In genomic region chr3:47411696-47412452, GRCh38 we compare ENCODE assay signal across 17 cellular contexts.
"Had no signal": no experiment of that assay in that cellular context is flagged by ENCODE, and none has a peak within 500 bp of the region (broad histone marks: within the 10 kb centered on the region; RNA-seq: fewer than 3 reads in every experiment).

No MANE protein-coding gene starts in this region.

- H3K4me1 ChIP-seq: left ventricle myocardium inferior, thyroid gland had no signal

- H3K4me1 Mint-ChIP-seq: activated CD4-positive, alpha-beta T cell treated with anti-CD3 and anti-CD28 coated beads, Interleukin-2, amount 10 ng/mL, durations not matched to agents 24 days and 14 days had no signal

- H3K27ac Mint-ChIP-seq: activated CD4-positive, alpha-beta T cell treated with anti-CD3 and anti-CD28 coated beads, Interleukin-2, amount 10 ng/mL, durations not matched to agents 24 days and 14 days; activated CD8-positive, alpha-beta T cell treated with anti-CD3 and anti-CD28 coated beads, Interleukin-2, amount 10 ng/mL, durations not matched to agents 7 days and 5 days had no signal

- H2AFZ ChIP-seq: hepatocyte had no signal

- H3K27me3 Mint-ChIP-seq: activated CD4-positive, alpha-beta T cell treated with anti-CD3 and anti-CD28 coated beads, Interleukin-2, amount 10 ng/mL, durations not matched to agents 24 days and 14 days; naive thymus-derived CD8-positive, alpha-beta T cell; progenitor cell of endocrine pancreas had no signal

- H3K27ac ChIP-seq: esophagus muscularis mucosa, hepatocyte, left ventricle myocardium inferior, spleen, thyroid gland had no signal

- H3K4me2 ChIP-seq: hepatocyte had no signal

- H3K9me3 ChIP-seq: esophagus muscularis mucosa, left ventricle myocardium inferior, spleen, thyroid gland had no signal

- H3K4me3 Mint-ChIP-seq: activated CD4-positive, alpha-beta T cell treated with anti-CD3 and anti-CD28 coated beads, Interleukin-2, amount 10 ng/mL, durations not matched to agents 24 days and 14 days; activated CD8-positive, alpha-beta T cell treated with anti-CD3 and anti-CD28 coated beads, Interleukin-2, amount 10 ng/mL, durations not matched to agents 7 days and 5 days had no signal

- H3K4me3 ChIP-seq: esophagus muscularis mucosa, hepatocyte, left ventricle myocardium inferior, spleen, thyroid gland had no signal

- ATAC-seq: activated CD8-positive, alpha-beta T cell treated with anti-CD3 and anti-CD28 coated beads, Interleukin-2, amount 10 ng/mL, durations not matched to agents 7 days and 5 days; naive thymus-derived CD8-positive, alpha-beta T cell; right cardiac atrium had no signal

- FAIRE-seq: colon, keratinocyte, urothelium cell line had no signal

- H3K79me2 ChIP-seq: hepatocyte had no signal

- H3K27me3 ChIP-seq: esophagus muscularis mucosa, hepatocyte, spleen, thyroid gland had no signal

- DNase-seq: activated CD4-positive, alpha-beta T cell treated with anti-CD3 and anti-CD28 coated beads, Interleukin-2, amount 10 ng/mL, durations not matched to agents 24 days and 14 days; activated CD4-positive, CD25-positive, alpha-beta regulatory T cell; activated CD8-positive, alpha-beta memory T cell treated with anti-CD3 and anti-CD28 coated beads, Interleukin-2, amount 50 U/mL, for 4 hours; activated CD8-positive, alpha-beta T cell treated with anti-CD3 and anti-CD28 coated beads, Interleukin-2, amount 10 ng/mL, durations not matched to agents 7 days and 5 days; activated naive CD4-positive, alpha-beta T cell treated with Interleukin-2 at 50 U/mL for 16 hours; left ventricle myocardium inferior; naive thymus-derived CD8-positive, alpha-beta T cell; nucleus accumbens; spleen; thyroid gland had no signal
